ENCODE assay signal across 15 cellular contexts in genomic region chr1:90833497-90834087, GRCh38.
A peak's percentile ranks its signal among the peaks of the same experiment; 100 is the strongest.
DNase-seq lines count a peak whose midpoint lies in the region; ATAC-seq and TF ChIP-seq lines count a peak whose summit lies in the region.
"Had no signal": no experiment of that assay in that cellular context is flagged by ENCODE, and none has a peak within 500 bp of the region (broad histone marks: within the 10 kb centered on the region; RNA-seq: fewer than 3 reads in every experiment).

No MANE protein-coding gene starts in this region.

- H3K4me1 ChIP-seq in ES-I3 (ENCODE audit: insufficient read depth, low read length) (peaks cover 43% of the 10 kb centered on the region), endodermal cell (ENCODE audit: control insufficient read depth, insufficient read depth, low read length) (peaks cover 13% of the 10 kb centered on the region)
- H3K4me1 ChIP-seq: BLaER1 treated with 17β-estradiol and CSF1 and Interleukin-3, amounts not matched to agents 10 nM and 100 nM; HAP-1 had no signal

- peaks cover 46% of the 10 kb centered on the region for H3K27me3 ChIP-seq in endodermal cell (ENCODE audit: control insufficient read depth, insufficient read depth, low read length, poor library complexity, severe bottlenecking)

- H3K27ac Mint-ChIP-seq in endodermal cell, result no peak overlapping the region
- H3K27ac Mint-ChIP-seq in type B pancreatic cell, result no peak overlapping the region
- H3K27ac Mint-ChIP-seq: CD4-positive, CD25-positive, alpha-beta regulatory T cell; HFFc6 had no signal

- peak overlapping the region; percentile 11 for H3K27ac ChIP-seq in endodermal cell (ENCODE audit: low read depth, low read length)
- H3K27ac ChIP-seq: BLaER1 treated with 17β-estradiol and CSF1 and Interleukin-3, amounts not matched to agents 10 nM and 100 nM had no signal

- H3K9me3 ChIP-seq in ES-I3 (ENCODE audit: control insufficient read depth, insufficient read depth, low read length) (no peaks in the 10 kb centered on the region), endodermal cell (ENCODE audit: control insufficient read depth, low read length) (no peaks in the 10 kb centered on the region)
- H3K9me3 ChIP-seq: HAP-1 had no signal

- H3K4me1 Mint-ChIP-seq in endodermal cell (peaks cover 53% of the 10 kb centered on the region), type B pancreatic cell (ENCODE audit: unreplicated experiment) (peaks cover 25% of the 10 kb centered on the region)

- H3K27me3 Mint-ChIP-seq in endodermal cell (ENCODE audit: insufficient read depth) (peaks cover 70% of the 10 kb centered on the region), type B pancreatic cell (peaks cover 93% of the 10 kb centered on the region)

- WGBS in endodermal cell (ENCODE audit: insufficient coverage in 1 of 2, insufficient read length in 1 of 2), 2 experiments, result 11 to 17% methylated on average over 2 to 6 of the region's 6 CpGs

- no peak for ATAC-seq in HG02623 (IDR thresholded peaks at IDR 0.05; ENCODE audit: unreplicated experiment)
- ATAC-seq in HG03095 (IDR thresholded peaks at IDR 0.05; ENCODE audit: unreplicated experiment), result no peak
- ATAC-seq: HepG2 had no signal

- H3K9me3 Mint-ChIP-seq in endodermal cell, result no peaks in the 10 kb centered on the region
- no peaks in the 10 kb centered on the region for H3K9me3 Mint-ChIP-seq in type B pancreatic cell
- H3K9me3 Mint-ChIP-seq: HFFc6 had no signal

- H3K4me3 Mint-ChIP-seq in endodermal cell (peak overlapping the region; percentile 30), type B pancreatic cell (peak overlapping the region; percentile 17)
- H3K4me3 Mint-ChIP-seq: HFFc6 had no signal

- H3K36me3 ChIP-seq in ES-I3 (ENCODE audit: insufficient read depth, low read length), result no peaks in the 10 kb centered on the region
- no peaks in the 10 kb centered on the region for H3K36me3 ChIP-seq in endodermal cell (ENCODE audit: control insufficient read depth, insufficient read depth, low read length)
- H3K36me3 ChIP-seq: HAP-1 had no signal

- peak overlapping the region; percentile 41 for H3K4me3 ChIP-seq in endodermal cell (ENCODE audit: low read length)
- H3K4me3 ChIP-seq: BLaER1 treated with 17β-estradiol and CSF1 and Interleukin-3, amounts not matched to agents 10 nM and 100 nM; HAP-1 had no signal

- TF ChIP-seq CTCF in endodermal cell (conservative IDR thresholded peaks at IDR 0.05), result no peak
- TF ChIP-seq CTCF in type B pancreatic cell (conservative IDR thresholded peaks at IDR 0.05), result no peak

- H3K9ac ChIP-seq in ES-I3 (ENCODE audit: low read depth, low read length), result peak overlapping the region; percentile 9; the same call in 1 of the 2 replicates
- H3K9ac ChIP-seq in endodermal cell (ENCODE audit: extremely low read depth, low read length, poor library complexity, severe bottlenecking), result no peak overlapping the region
- H3K9ac ChIP-seq: BLaER1 treated with 17β-estradiol and CSF1 and Interleukin-3, amounts not matched to agents 10 nM and 100 nM had no signal

- peak; percentile 44 for DNase-seq in NCI-H69 (lab: John Stamatoyannopoulos, UW)
- DNase-seq in endodermal cell, result no peak
- DNase-seq in type B pancreatic cell (ENCODE audit: extremely low spot score, unreplicated experiment), result no peak
- DNase-seq in NCI-H128 (lab: John Stamatoyannopoulos, UW; ENCODE audit: unreplicated experiment), result no peak
- DNase-seq: ACHN; CD4-positive, CD25-positive, alpha-beta regulatory T cell; DMS 273 treated with DMSO at 0.1 percent for 48 hours; GDM1; HFFc6 had no signal

- no peaks in the 10 kb centered on the region for H3K36me3 Mint-ChIP-seq in endodermal cell (ENCODE audit: low read depth)
- H3K36me3 Mint-ChIP-seq in type B pancreatic cell, result peaks cover 9% of the 10 kb centered on the region
- H3K36me3 Mint-ChIP-seq: CD4-positive, CD25-positive, alpha-beta regulatory T cell had no signal
